ENCODE assay signal across 1 cellular context in the genomic region with DNA sequence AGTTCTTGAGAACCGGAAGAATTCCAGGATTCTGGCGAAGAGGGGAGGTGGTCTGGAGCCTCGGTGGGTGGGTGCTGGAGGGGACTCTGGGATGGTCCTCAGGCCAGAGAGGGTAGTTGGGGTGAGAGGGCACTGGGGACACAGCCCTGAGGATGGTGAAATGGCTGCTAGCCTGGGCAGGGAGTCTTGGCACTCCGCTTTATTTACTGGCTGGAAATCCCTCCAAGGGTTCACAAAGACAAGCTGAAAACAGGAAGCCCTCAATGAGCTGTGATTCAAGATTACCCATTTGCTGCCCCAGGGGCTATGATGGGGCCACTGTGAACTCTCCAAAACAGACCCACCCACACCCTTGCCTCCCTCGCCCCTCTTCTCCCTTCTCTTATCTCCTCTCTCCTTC.
TF ChIP-seq lines count a peak whose summit lies in the region.

No MANE protein-coding gene starts in this region.

TF ChIP-seq in WTC11, 78 proteins besides CTCF, POLR2A, EP300 and RAD21 (continued from another document):
- TF ChIP-seq, protein P1, sequence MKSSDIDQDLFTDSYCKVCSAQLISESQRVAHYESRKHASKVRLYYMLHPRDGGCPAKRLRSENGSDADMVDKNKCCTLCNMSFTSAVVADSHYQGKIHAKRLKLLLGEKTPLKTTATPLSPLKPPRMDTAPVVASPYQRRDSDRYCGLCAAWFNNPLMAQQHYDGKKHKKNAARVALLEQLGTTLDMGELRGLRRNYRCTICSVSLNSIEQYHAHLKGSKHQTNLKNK (CRISPR knock-in tag; IDR thresholded peaks at IDR 0.05): no peak
- TF ChIP-seq TP53 (CRISPR knock-in tag; IDR thresholded peaks at IDR 0.05): no peak
- TF ChIP-seq, protein P2, sequence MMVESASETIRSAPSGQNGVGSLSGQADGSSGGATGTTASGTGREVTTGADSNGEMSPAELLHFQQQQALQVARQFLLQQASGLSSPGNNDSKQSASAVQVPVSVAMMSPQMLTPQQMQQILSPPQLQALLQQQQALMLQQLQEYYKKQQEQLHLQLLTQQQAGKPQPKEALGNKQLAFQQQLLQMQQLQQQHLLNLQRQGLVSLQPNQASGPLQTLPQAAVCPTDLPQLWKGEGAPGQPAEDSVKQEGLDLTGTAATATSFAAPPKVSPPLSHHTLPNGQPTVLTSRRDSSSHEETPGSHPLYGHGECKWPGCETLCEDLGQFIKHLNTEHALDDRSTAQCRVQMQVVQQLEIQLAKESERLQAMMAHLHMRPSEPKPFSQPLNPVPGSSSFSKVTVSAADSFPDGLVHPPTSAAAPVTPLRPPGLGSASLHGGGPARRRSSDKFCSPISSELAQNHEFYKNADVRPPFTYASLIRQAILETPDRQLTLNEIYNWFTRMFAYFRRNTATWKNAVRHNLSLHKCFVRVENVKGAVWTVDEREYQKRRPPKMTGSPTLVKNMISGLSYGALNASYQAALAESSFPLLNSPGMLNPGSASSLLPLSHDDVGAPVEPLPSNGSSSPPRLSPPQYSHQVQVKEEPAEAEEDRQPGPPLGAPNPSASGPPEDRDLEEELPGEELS (CRISPR knock-in tag; IDR thresholded peaks at IDR 0.05): no peak
- TF ChIP-seq, protein P3, sequence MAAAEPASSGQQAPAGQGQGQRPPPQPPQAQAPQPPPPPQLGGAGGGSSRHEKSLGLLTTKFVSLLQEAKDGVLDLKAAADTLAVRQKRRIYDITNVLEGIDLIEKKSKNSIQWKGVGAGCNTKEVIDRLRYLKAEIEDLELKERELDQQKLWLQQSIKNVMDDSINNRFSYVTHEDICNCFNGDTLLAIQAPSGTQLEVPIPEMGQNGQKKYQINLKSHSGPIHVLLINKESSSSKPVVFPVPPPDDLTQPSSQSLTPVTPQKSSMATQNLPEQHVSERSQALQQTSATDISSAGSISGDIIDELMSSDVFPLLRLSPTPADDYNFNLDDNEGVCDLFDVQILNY (CRISPR knock-in tag; IDR thresholded peaks at IDR 0.05): no peak
- TF ChIP-seq, protein P4, sequence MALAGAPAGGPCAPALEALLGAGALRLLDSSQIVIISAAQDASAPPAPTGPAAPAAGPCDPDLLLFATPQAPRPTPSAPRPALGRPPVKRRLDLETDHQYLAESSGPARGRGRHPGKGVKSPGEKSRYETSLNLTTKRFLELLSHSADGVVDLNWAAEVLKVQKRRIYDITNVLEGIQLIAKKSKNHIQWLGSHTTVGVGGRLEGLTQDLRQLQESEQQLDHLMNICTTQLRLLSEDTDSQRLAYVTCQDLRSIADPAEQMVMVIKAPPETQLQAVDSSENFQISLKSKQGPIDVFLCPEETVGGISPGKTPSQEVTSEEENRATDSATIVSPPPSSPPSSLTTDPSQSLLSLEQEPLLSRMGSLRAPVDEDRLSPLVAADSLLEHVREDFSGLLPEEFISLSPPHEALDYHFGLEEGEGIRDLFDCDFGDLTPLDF (CRISPR knock-in tag; IDR thresholded peaks at IDR 0.05): no peak
